In the genomic region with DNA sequence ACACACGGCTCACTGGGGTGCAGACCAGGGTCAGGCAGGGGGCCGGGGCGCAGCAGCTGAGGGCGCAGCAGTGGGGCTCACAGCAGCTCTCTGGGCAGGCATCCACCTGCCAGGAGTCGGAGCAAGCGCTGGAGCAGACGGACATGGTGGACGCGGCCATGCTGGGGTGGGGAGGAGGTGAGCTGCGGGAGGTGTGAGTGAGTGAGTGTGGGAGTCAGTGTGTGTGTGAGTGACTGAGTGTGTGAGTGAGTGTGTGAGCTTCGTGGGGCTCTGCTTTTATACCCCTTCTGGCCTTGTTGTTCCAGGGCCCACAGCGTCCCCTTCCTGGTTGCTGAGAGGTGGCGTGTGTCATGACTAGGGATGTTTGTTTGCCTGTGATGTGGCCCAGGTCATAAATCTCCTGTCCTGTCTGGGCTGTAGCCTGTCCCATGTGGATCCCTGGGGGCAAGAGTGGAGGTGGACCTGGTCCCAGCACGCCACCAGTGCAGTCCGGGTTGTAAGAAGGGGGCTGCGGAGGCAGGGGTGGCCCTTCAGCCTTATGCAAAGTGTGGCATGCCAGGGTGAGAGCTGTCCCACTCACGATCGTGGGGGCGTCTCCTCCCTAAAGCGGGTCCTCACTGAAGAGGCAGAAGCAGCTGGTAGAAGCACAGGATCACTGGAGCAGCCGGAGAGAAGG, we compare ENCODE assay signal across 20 cellular contexts. TPM values are rescaled to one million over a fixed set of nuclear protein-coding genes. Genes with fewer than 3 reads are reported as not detected.
DNase-seq lines count a peak whose midpoint lies in the region; ATAC-seq and TF ChIP-seq lines count a peak whose summit lies in the region.
"Had no signal": no experiment of that assay in that cellular context is flagged by ENCODE, and none has a peak within 500 bp of the region (broad histone marks: within the 10 kb centered on the region; RNA-seq: fewer than 3 reads in every experiment).

A gene with protein sequence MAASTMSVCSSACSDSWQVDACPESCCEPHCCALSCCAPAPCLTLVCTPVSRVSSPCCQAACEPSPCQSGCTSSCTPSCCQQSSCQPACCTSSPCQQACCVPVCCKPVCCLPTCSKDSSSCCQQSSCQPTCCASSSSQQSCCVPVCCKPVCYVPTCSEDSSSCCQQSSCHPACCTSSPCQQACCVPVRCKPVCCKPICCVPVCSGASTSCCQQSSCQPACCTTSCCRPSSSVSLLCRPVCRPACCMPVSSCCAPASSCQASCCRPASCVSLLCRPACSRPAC (minus strand): TSS at position 205 of the 676 bp plus-strand sequence. CDS start 45 bp downstream, at position 160.

- H3K27ac ChIP-seq in spleen: peak within 1 kb of the TSS in 1 of 8 donors; percentile 31
- H3K27ac ChIP-seq in neural progenitor cell: no peak within 1 kb of the TSS
- H3K27ac ChIP-seq in PC-3 (ENCODE audit: low read length): no peak within 1 kb of the TSS
- H3K27ac ChIP-seq: BLaER1, Peyer's patch had no signal

- no peaks in the 10 kb centered on the region for H4K20me1 ChIP-seq in neural progenitor cell (ENCODE audit: low read depth)
- no peaks in the 10 kb centered on the region for H4K20me1 ChIP-seq in PC-3 (ENCODE audit: low read length)
- H4K20me1 ChIP-seq: BLaER1 had no signal

- H3K9me3 ChIP-seq in spleen: peaks cover 0 to 39% (median 23%) of the 10 kb centered on the region in 8 donors
- H3K9me3 ChIP-seq in neural progenitor cell (ENCODE audit: low read depth): peaks cover 11% of the 10 kb centered on the region
- H3K9me3 ChIP-seq in PC-3 (ENCODE audit: low read length): peaks cover 10% of the 10 kb centered on the region; the same call in 1 of the 2 replicates
- H3K9me3 ChIP-seq: BLaER1 had no signal

- H3K9ac ChIP-seq in neural progenitor cell (no peak within 1 kb of the TSS), PC-3 (ENCODE audit: low read length) (no peak within 1 kb of the TSS)
- H3K9ac ChIP-seq: BLaER1 had no signal

- peak; percentile 48 for DNase-seq in activated CD8-positive, alpha-beta memory T cell treated with anti-CD3 and anti-CD28 coated beads for 24 hours
- DNase-seq in activated CD8-positive, alpha-beta memory T cell treated with anti-CD3 and anti-CD28 coated beads, Interleukin-2, amount 50 U/mL, for 4 hours: no peak
- peak; percentile 20 for DNase-seq in activated CD8-positive, alpha-beta memory T cell treated with anti-CD3 and anti-CD28 coated beads, Interleukin-2, amount 50 U/mL, for 48 hours
- DNase-seq in mesenteric fat pad (ENCODE audit: low spot score): peak; percentile 82
- DNase-seq in spleen: peak; percentile 73
- no peak for DNase-seq in stimulated activated CD4-positive, alpha-beta T cell treated with anti-CD3 and anti-CD28 coated beads, Interleukin-2, amount 100 ng/mL, for 24 hours
- no peak for DNase-seq in neural progenitor cell (ENCODE audit: low spot score)
- DNase-seq in PC-3: no peak
- DNase-seq: 8988T; CD8-positive, alpha-beta memory T cell; HCEC 1CT; MG63; NCI-H1105 treated with DMSO at 0.1 percent for 48 hours; NCI-H1930; NCI-H2171; NCI-H446 treated with DMSO at 0.1 percent for 48 hours; NCI-H748 treated with DMSO at 0.1 percent for 48 hours had no signal

- H3K9me3 Mint-ChIP-seq in neural progenitor cell: peaks cover 4% of the 10 kb centered on the region

- BruUV-seq in PC-3 (replicated peaks; lab: Mats Ljungman, UMichigan): no TSS peak

- H3K79me2 ChIP-seq in neural progenitor cell (ENCODE audit: low read depth): no peaks in the 10 kb centered on the region
- no peaks in the 10 kb centered on the region for H3K79me2 ChIP-seq in PC-3 (ENCODE audit: low read length)

- no peaks in the 10 kb centered on the region for H3K27me3 Mint-ChIP-seq in neural progenitor cell (ENCODE audit: insufficient read depth, low read depth)

- H3K27ac Mint-ChIP-seq in neural progenitor cell: no peak within 1 kb of the TSS

- CTCF ChIA-PET in PC-3 (lab: Charles Lee): no interaction called here

- H2AFZ ChIP-seq in neural progenitor cell (replicated peaks): no peak within 1 kb of the TSS
- H2AFZ ChIP-seq in PC-3 (ENCODE audit: low read length): no peak within 1 kb of the TSS

- H3K4me2 ChIP-seq in neural progenitor cell (no peak within 1 kb of the TSS), PC-3 (ENCODE audit: low read length) (no peak within 1 kb of the TSS)
- H3K4me2 ChIP-seq: BLaER1 had no signal

- POLR2A ChIA-PET in PC-3 (lab: Charles Lee; ENCODE audit: unreplicated experiment): no interaction called here

- H3K27me3 ChIP-seq in spleen (replicated peaks in 1 of 7) (peaks cover 0 to 25% (median 0%) of the 10 kb centered on the region in 7 donors), neural progenitor cell (no peaks in the 10 kb centered on the region), PC-3 (ENCODE audit: low read length) (no peaks in the 10 kb centered on the region)
- H3K27me3 ChIP-seq: BLaER1, Peyer's patch had no signal

- ATAC-seq in PC-3: no peak
- ATAC-seq: HepG2 had no signal

- no peaks in the 10 kb centered on the region for H3F3A ChIP-seq in neural progenitor cell (ENCODE audit: low read depth)
- H3F3A ChIP-seq in PC-3 (ENCODE audit: low read length, unreplicated experiment): no peaks in the 10 kb centered on the region

- intact Hi-C loops in spleen (cut with DNase I; ENCODE audit: low total_unique reads): no loop called here
- intact Hi-C loops in PC-3 (cut with micrococcal nuclease): no loop called here

- H3K4me3 ChIP-seq in spleen (no peak within 1 kb of the TSS), neural progenitor cell (no peak within 1 kb of the TSS), PC-3 (ENCODE audit: low read length) (no peak within 1 kb of the TSS)
- H3K4me3 ChIP-seq: BLaER1, MG63, Peyer's patch had no signal

- H3K9me2 ChIP-seq in PC-3 (replicated peaks; ENCODE audit: low read length): no peaks in the 10 kb centered on the region

- TF ChIP-seq CTCF in spleen (IDR thresholded peaks at IDR 0.05 in 8 of 11, conservative IDR thresholded peaks at IDR 0.05 in 3 of 11) (no peak), neural progenitor cell (IDR thresholded peaks at IDR 0.05) (no peak), PC-3 (conservative IDR thresholded peaks at IDR 0.05; ENCODE audit: low read depth, low read length) (no peak)

- WGBS in spleen, 5 donors: 76 to 88% (median 79%) methylated on average over 20 to 21 of the region's 21 CpGs

- no peaks in the 10 kb centered on the region for H3K4me1 Mint-ChIP-seq in neural progenitor cell
- H3K4me1 Mint-ChIP-seq: CD8-positive, alpha-beta memory T cell had no signal

- no peak within 1 kb of the TSS for H3K4me3 Mint-ChIP-seq in neural progenitor cell

- no peak for TF ChIP-seq POLR2A in spleen (IDR thresholded peaks at IDR 0.05)

- no peaks in the 10 kb centered on the region for H3K36me3 ChIP-seq in spleen
- no peaks in the 10 kb centered on the region for H3K36me3 ChIP-seq in neural progenitor cell
- no peaks in the 10 kb centered on the region for H3K36me3 ChIP-seq in PC-3 (ENCODE audit: low read depth, low read length)
- H3K36me3 ChIP-seq: BLaER1, MG63, Peyer's patch had no signal

- no peaks in the 10 kb centered on the region for H3K36me3 Mint-ChIP-seq in neural progenitor cell

- H3K4me1 ChIP-seq in spleen (no peaks in the 10 kb centered on the region), neural progenitor cell (no peaks in the 10 kb centered on the region), PC-3 (ENCODE audit: insufficient read depth, low read length) (no peaks in the 10 kb centered on the region)
- H3K4me1 ChIP-seq: BLaER1, Peyer's patch had no signal

RNA-seq across cellular contexts. Expression of the gene that starts here (rescaled TPM):
- total RNA-seq in mesenteric fat pad (not detected), spleen (not detected), neural progenitor cell (ENCODE audit: low replicate concordance) (not detected in 2 replicates), PC-3 (2014; rRNA removed) (not detected in 2 replicates)
- polyA plus RNA-seq in spleen: not detected
- total RNA-seq: CD8-positive, alpha-beta memory T cell; HepG2; Peyer's patch had no signal
- polyA plus RNA-seq: CD8-positive, alpha-beta memory T cell; HepG2 had no signal

Comparison
In these comparisons a context has a peak if more than half of its experiments do, and no peak if none do; other contexts are left out.
1. DNase-seq: peak in activated CD8-positive, alpha-beta memory T cell treated with anti-CD3 and anti-CD28 coated beads for 24 hours (single experiment) and activated CD8-positive, alpha-beta memory T cell treated with anti-CD3 and anti-CD28 coated beads, Interleukin-2, amount 50 U/mL, for 48 hours (single experiment); none in activated CD8-positive, alpha-beta memory T cell treated with anti-CD3 and anti-CD28 coated beads, Interleukin-2, amount 50 U/mL, for 4 hours (single experiment), stimulated activated CD4-positive, alpha-beta T cell treated with anti-CD3 and anti-CD28 coated beads, Interleukin-2, amount 100 ng/mL, for 24 hours (0 of 2), neural progenitor cell (single experiment) and PC-3 (single experiment).
2. Peak in DNase-seq in mesenteric fat pad; RNA of the gene not detected or under 1 TPM.
3. Peak in DNase-seq in spleen; RNA of the gene not detected or under 1 TPM.